22 cellular contexts compared by ENCODE assay signal in genomic region chr5:10706326-10706725, GRCh38. TPM values are rescaled to one million over a fixed set of nuclear protein-coding genes. Genes with fewer than 3 reads are reported as not detected.
DNase-seq lines count a peak whose midpoint lies in the region; ATAC-seq, FAIRE-seq and TF ChIP-seq lines count a peak whose summit lies in the region.
"Had no signal": no experiment of that assay in that cellular context is flagged by ENCODE, and none has a peak within 500 bp of the region (broad histone marks: within the 10 kb centered on the region; RNA-seq: fewer than 3 reads in every experiment).

No MANE protein-coding gene starts in this region.

- H3K9me3 Mint-ChIP-seq in astrocyte (ENCODE audit: unreplicated experiment) (no peaks in the 10 kb centered on the region), memory B cell (no peaks in the 10 kb centered on the region)
- H3K9me3 Mint-ChIP-seq: H9 had no signal

- H3K4me3 Mint-ChIP-seq in astrocyte (ENCODE audit: unreplicated experiment) (no peak overlapping the region), memory B cell (no peak overlapping the region)
- H3K4me3 Mint-ChIP-seq: CD14-positive monocyte, H9 had no signal

- H4K20me1 ChIP-seq in BLaER1 treated with 17β-estradiol and CSF1 and Interleukin-3, amounts not matched to agents 10 nM and 100 nM, result peaks cover 10 to 98% (median 57%) of the 10 kb centered on the region in 11 experiments; a peak in 18 of 22 replicates
- H4K20me1 ChIP-seq in Karpas-422 (ENCODE audit: insufficient read depth, low read depth, low read length), result no peaks in the 10 kb centered on the region
- peaks cover 55% of the 10 kb centered on the region for H4K20me1 ChIP-seq in astrocyte (ENCODE audit: insufficient read depth, low read length)

- H3K4me3 ChIP-seq in BLaER1 treated with 17β-estradiol and CSF1 and Interleukin-3, amounts not matched to agents 10 nM and 100 nM, result no peak overlapping the region
- H3K4me3 ChIP-seq in Karpas-422 (ENCODE audit: low read length) (no peak overlapping the region), astrocyte (ENCODE audit: insufficient read depth, low read depth, low read length) (no peak overlapping the region), lower lobe of right lung (no peak overlapping the region)

- TF ChIP-seq CTCF in astrocyte (IDR thresholded peaks at IDR 0.05; ENCODE audit: insufficient read depth, low read depth, low read length) (no peak), lower lobe of right lung (IDR thresholded peaks at IDR 0.05) (no peak)

- H3K27ac ChIP-seq in BLaER1 treated with 17β-estradiol and CSF1 and Interleukin-3, amounts not matched to agents 10 nM and 100 nM, result peak overlapping the region in 1 of 11 experiments; percentile 73; a peak in 1 of 22 replicates
- H3K27ac ChIP-seq in Karpas-422 (ENCODE audit: low read length) (peak overlapping the region; percentile 100), astrocyte (ENCODE audit: low read depth, low read length) (peak overlapping the region; percentile 55), lower lobe of right lung (no peak overlapping the region)

- peaks cover 54% of the 10 kb centered on the region for H3K4me1 Mint-ChIP-seq in astrocyte (ENCODE audit: low read depth, unreplicated experiment)
- H3K4me1 Mint-ChIP-seq in memory B cell, result peaks cover 41% of the 10 kb centered on the region

- H3K9ac ChIP-seq in BLaER1 treated with 17β-estradiol and CSF1 and Interleukin-3, amounts not matched to agents 10 nM and 100 nM, result no peak overlapping the region
- H3K9ac ChIP-seq in Karpas-422 (ENCODE audit: low read length) (no peak overlapping the region), astrocyte (ENCODE audit: low read length) (peak overlapping the region; percentile 2)

- DNase-seq in Karpas-422 (no peak), astrocyte (ENCODE audit: low read depth) (no peak), memory B cell (ENCODE audit: low spot score in 2 of 2) (no peak), epidermal melanocyte (ENCODE audit: insufficient read length, low spot score) (no peak), lower lobe of right lung (no peak)
- DNase-seq: AML-193, DMS53, GDM1, H9, MV-4-11, NCI-H1694, NCI-H2081 treated with DMSO at 0.1 percent for 48 hours, NCI-H2171 treated with DMSO at 0.1 percent for 48 hours, NCI-H524 treated with DMSO at 0.1 percent for 48 hours, NCI-H82, Right ventricle myocardium superior had no signal

- peak overlapping the region in 9 of 11 experiments; percentile 55 to 88 (median 78); a peak in 15 of 22 replicates for H3K4me2 ChIP-seq in BLaER1 treated with 17β-estradiol and CSF1 and Interleukin-3, amounts not matched to agents 10 nM and 100 nM
- H3K4me2 ChIP-seq in Karpas-422 (ENCODE audit: low read depth, low read length, poor library complexity, severe bottlenecking), result no peak overlapping the region
- no peak overlapping the region for H3K4me2 ChIP-seq in astrocyte (ENCODE audit: low read length)

- ATAC-seq in memory B cell (ENCODE audit: low read depth), result no peak
- no peak for ATAC-seq in HG03469 (IDR thresholded peaks at IDR 0.05; ENCODE audit: unreplicated experiment)
- no peak for ATAC-seq in HG03565 (IDR thresholded peaks at IDR 0.05; ENCODE audit: unreplicated experiment)
- no peak for ATAC-seq in lower lobe of right lung

- H3K27me3 Mint-ChIP-seq in astrocyte (ENCODE audit: low read depth, unreplicated experiment), result no peaks in the 10 kb centered on the region
- H3K27me3 Mint-ChIP-seq in memory B cell, result no peaks in the 10 kb centered on the region

- intact Hi-C loops in lower lobe of right lung (cut with DNase I), result no loop called here

- FAIRE-seq in astrocyte (lab: Jason Lieb, UNC), result no peak
- FAIRE-seq: D721Med, HTR-8/SVneo had no signal

- H3K27me3 ChIP-seq in BLaER1 treated with 17β-estradiol and CSF1 and Interleukin-3, amounts not matched to agents 10 nM and 100 nM, result no peaks in the 10 kb centered on the region
- H3K27me3 ChIP-seq in Karpas-422 (ENCODE audit: low read length) (no peaks in the 10 kb centered on the region), astrocyte (ENCODE audit: insufficient read depth, low read length) (no peaks in the 10 kb centered on the region), lower lobe of right lung (ENCODE audit: low read depth) (no peaks in the 10 kb centered on the region)

- no peaks in the 10 kb centered on the region for H3K9me2 ChIP-seq in Karpas-422 (replicated peaks; ENCODE audit: insufficient read depth, low read length)

- no peaks in the 10 kb centered on the region for H3K9me3 ChIP-seq in BLaER1 treated with 17β-estradiol and CSF1 and Interleukin-3, amounts not matched to agents 10 nM and 100 nM (replicated peaks in 1 of 11)
- H3K9me3 ChIP-seq in Karpas-422 (ENCODE audit: low read length) (no peaks in the 10 kb centered on the region), astrocyte (ENCODE audit: insufficient read depth, low read depth, low read length) (no peaks in the 10 kb centered on the region), lower lobe of right lung (no peaks in the 10 kb centered on the region)

- H3K36me3 Mint-ChIP-seq in astrocyte (ENCODE audit: low read depth, unreplicated experiment), result peaks cover 11% of the 10 kb centered on the region
- H3K36me3 Mint-ChIP-seq in memory B cell, result peaks cover 15% of the 10 kb centered on the region

- H3K36me3 ChIP-seq in BLaER1 treated with 17β-estradiol and CSF1 and Interleukin-3, amounts not matched to agents 10 nM and 100 nM, result peaks cover 28 to 71% (median 47%) of the 10 kb centered on the region in 11 experiments
- H3K36me3 ChIP-seq in Karpas-422 (ENCODE audit: insufficient read depth, low read length), result no peaks in the 10 kb centered on the region
- no peaks in the 10 kb centered on the region for H3K36me3 ChIP-seq in astrocyte (ENCODE audit: insufficient read depth, low read length)
- H3K36me3 ChIP-seq in lower lobe of right lung, result peaks cover 6% of the 10 kb centered on the region

- H3K27ac Mint-ChIP-seq in astrocyte (ENCODE audit: unreplicated experiment), result no peak overlapping the region
- peak overlapping the region; percentile 12 for H3K27ac Mint-ChIP-seq in memory B cell

- H2AFZ ChIP-seq in Karpas-422 (ENCODE audit: low read length), result no peak overlapping the region
- H2AFZ ChIP-seq in astrocyte (ENCODE audit: low read depth, low read length), result no peak overlapping the region

- H3K79me2 ChIP-seq in Karpas-422 (ENCODE audit: low read length) (peaks cover 94% of the 10 kb centered on the region), astrocyte (ENCODE audit: insufficient read depth, low read length) (peaks cover 38% of the 10 kb centered on the region)

- peaks cover 37 to 71% (median 61%) of the 10 kb centered on the region in 10 experiments for H3K4me1 ChIP-seq in BLaER1 treated with 17β-estradiol and CSF1 and Interleukin-3, amounts not matched to agents 10 nM and 100 nM
- H3K4me1 ChIP-seq in Karpas-422 (ENCODE audit: low read length), result peaks cover 80% of the 10 kb centered on the region
- peaks cover 66% of the 10 kb centered on the region for H3K4me1 ChIP-seq in astrocyte (ENCODE audit: insufficient read depth, low read length)
- peaks cover 37% of the 10 kb centered on the region for H3K4me1 ChIP-seq in lower lobe of right lung

RNA-seq across cellular contexts. Expression of gene DAP, which starts 54.7 kb away (rescaled TPM):
- 33.8 and 42.6 TPM in 2 replicates for total RNA-seq in Karpas-422 (2014; rRNA removed; shearing (Covaris generic); ENCODE audit: low replicate concordance)
- total RNA-seq in astrocyte (230 and 239 TPM in 2 replicates), lower lobe of right lung (89.8 TPM)

Comparison
In these comparisons a context has a peak if more than half of its experiments do, and no peak if none do; other contexts are left out.
1. H3K4me2 ChIP-seq: peak in BLaER1 treated with 17β-estradiol and CSF1 and Interleukin-3, amounts not matched to agents 10 nM and 100 nM (9 of 11); none in Karpas-422 (single experiment) and astrocyte (single experiment).